In the genomic region with DNA sequence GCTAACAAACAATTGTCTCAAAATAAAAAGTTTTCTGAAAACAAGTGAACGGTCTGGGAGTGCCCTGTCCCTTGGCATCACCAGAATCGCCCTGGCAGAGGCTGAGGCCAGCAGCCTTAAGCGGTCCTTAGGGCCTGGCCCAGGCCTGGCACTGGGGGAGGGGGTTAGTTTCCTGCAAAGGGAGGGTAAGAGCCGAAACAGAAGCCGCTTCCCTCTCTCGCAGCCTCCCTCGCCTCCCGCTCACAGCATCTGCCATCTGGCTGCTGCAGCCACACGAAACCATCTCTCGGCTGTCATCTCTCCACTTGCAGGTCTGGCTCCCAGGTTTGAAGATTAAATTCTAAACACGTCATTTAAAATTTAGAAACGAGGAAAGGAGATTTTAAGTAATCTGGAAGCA, we compare ENCODE assay signal across 16 cellular contexts. TPM values are rescaled to one million over a fixed set of nuclear protein-coding genes. Genes with fewer than 3 reads are reported as not detected.
DNase-seq lines count a peak whose midpoint lies in the region; ATAC-seq lines count a peak whose summit lies in the region.
"Had no signal": no experiment of that assay in that cellular context is flagged by ENCODE, and none has a peak within 500 bp of the region (broad histone marks: within the 10 kb centered on the region; RNA-seq: fewer than 3 reads in every experiment).

No MANE protein-coding gene starts in this region.

- H4K20me1 ChIP-seq in BLaER1, result peaks cover 90% of the 10 kb centered on the region

- no peaks in the 10 kb centered on the region for H3K9me3 ChIP-seq in BLaER1

- H3K4me3 ChIP-seq in BLaER1, result no peak overlapping the region

- no peaks in the 10 kb centered on the region for H3K36me3 Mint-ChIP-seq in IgD-negative memory B cell

- H3K27me3 ChIP-seq in BLaER1, result no peaks in the 10 kb centered on the region

- intact Hi-C loops in left ventricle myocardium superior (cut with micrococcal nuclease), result no loop called here

- peak; percentile 64 for ATAC-seq in left ventricle myocardium superior
- no peak for ATAC-seq in GM21423 (IDR thresholded peaks at IDR 0.05; ENCODE audit: unreplicated experiment)
- ATAC-seq in HG03025 (IDR thresholded peaks at IDR 0.05; ENCODE audit: low FRiP score, unreplicated experiment), result no peak

- DNase-seq in RPMI8226 (peak; percentile 80), left ventricle myocardium superior (peak; percentile 65), DMS153 (lab: John Stamatoyannopoulos, UW) (no peak), EL (no peak)
- DNase-seq: activated CD4-positive, alpha-beta T cell treated with anti-CD3 and anti-CD28 coated beads, Interleukin-2, amount 10 ng/mL, durations not matched to agents 24 days and 14 days; activated T-cell treated with anti-CD3 and anti-CD28 coated beads, Interleukin-2, amount 50 U/mL, for 24 hours; DMS79; kidney; NCI-H226 had no signal

- H3K9me3 Mint-ChIP-seq in IgD-negative memory B cell, result peaks cover 0 to 2% (median 0%) of the 10 kb centered on the region in 3 donors
- H3K9me3 Mint-ChIP-seq: activated CD4-positive, alpha-beta T cell treated with anti-CD3 and anti-CD28 coated beads, Interleukin-2, amount 10 ng/mL, durations not matched to agents 24 days and 14 days; activated T-cell treated with anti-CD3 and anti-CD28 coated beads, Interleukin-2, amount 50 U/mL, for 24 hours had no signal

- peak overlapping the region in 3 of 4 donors; percentile 9 to 77 (median 67) for H3K4me3 Mint-ChIP-seq in IgD-negative memory B cell
- H3K4me3 Mint-ChIP-seq: activated CD4-positive, alpha-beta T cell treated with anti-CD3 and anti-CD28 coated beads, Interleukin-2, amount 10 ng/mL, durations not matched to agents 24 days and 14 days; activated T-cell treated with anti-CD3 and anti-CD28 coated beads, Interleukin-2, amount 50 U/mL, for 24 hours had no signal

- H3K27ac ChIP-seq in BLaER1, result peak overlapping the region; percentile 6; the same call in 1 of the 2 replicates
- H3K27ac ChIP-seq: epithelial cell of prostate had no signal

- peaks cover 6% of the 10 kb centered on the region for H3K36me3 ChIP-seq in BLaER1

- peak overlapping the region; percentile 23; the same call in 1 of the 2 replicates for H3K9ac ChIP-seq in BLaER1

- peaks cover 100% of the 10 kb centered on the region for H3K4me1 ChIP-seq in BLaER1

- peaks cover 56 to 71% (median 62%) of the 10 kb centered on the region in 3 donors for H3K4me1 Mint-ChIP-seq in IgD-negative memory B cell

- H3K27me3 Mint-ChIP-seq in IgD-negative memory B cell, result peaks cover 29% of the 10 kb centered on the region
- H3K27me3 Mint-ChIP-seq: activated T-cell treated with anti-CD3 and anti-CD28 coated beads, Interleukin-2, amount 50 U/mL, for 24 hours; progenitor cell of endocrine pancreas had no signal

- peak overlapping the region in 2 of 3 donors; percentile 41 to 83 for H3K27ac Mint-ChIP-seq in IgD-negative memory B cell
- H3K27ac Mint-ChIP-seq: activated CD4-positive, alpha-beta T cell treated with anti-CD3 and anti-CD28 coated beads, Interleukin-2, amount 10 ng/mL, durations not matched to agents 24 days and 14 days; activated T-cell treated with anti-CD3 and anti-CD28 coated beads, Interleukin-2, amount 50 U/mL, for 24 hours; progenitor cell of endocrine pancreas had no signal

- H3K4me2 ChIP-seq in BLaER1, result peak overlapping the region; percentile 81

RNA-seq across cellular contexts. Expression of gene PMEPA1, which starts 31.5 kb away (rescaled TPM):
- 7.0 TPM for polyA plus RNA-seq in IgD-negative memory B cell
- total RNA-seq in left ventricle myocardium superior, result 24.7 TPM

RNA-seq across cellular contexts. Expression of gene ZBP1, which starts 58.1 kb away (rescaled TPM):
- polyA plus RNA-seq in IgD-negative memory B cell, result 29.6 TPM
- total RNA-seq in left ventricle myocardium superior, result 0.15 TPM
- total RNA-seq: glomerular endothelial cell, progenitor cell of endocrine pancreas had no signal

Comparison
In these comparisons a context has a peak if more than half of its experiments do, and no peak if none do; other contexts are left out.
1. DNase-seq: peak in RPMI8226 (single experiment) and left ventricle myocardium superior (single experiment); none in DMS153 (single experiment) and EL (single experiment).